In genomic region chr14:55336161-55336560, GRCh38 we compare ENCODE assay signal across 15 cellular contexts.
A peak's percentile ranks its signal among the peaks of the same experiment; 100 is the strongest.
DNase-seq lines count a peak whose midpoint lies in the region; ATAC-seq and TF ChIP-seq lines count a peak whose summit lies in the region.
"Had no signal": no experiment of that assay in that cellular context is flagged by ENCODE, and none has a peak within 500 bp of the region (broad histone marks: within the 10 kb centered on the region; RNA-seq: fewer than 3 reads in every experiment).

No MANE protein-coding gene starts in this region.

- H3K36me3 ChIP-seq in upper lobe of right lung, result no peaks in the 10 kb centered on the region
- H3K36me3 ChIP-seq: tibial nerve had no signal

- peaks cover 37% of the 10 kb centered on the region for H3K4me1 ChIP-seq in upper lobe of right lung

- no peaks in the 10 kb centered on the region for H3K27me3 ChIP-seq in upper lobe of right lung
- H3K27me3 ChIP-seq: tibial nerve had no signal

- H3K4me3 ChIP-seq in upper lobe of right lung, result no peak overlapping the region
- H3K4me3 ChIP-seq: GM12878, tibial nerve had no signal

- peak; percentile 44 for ATAC-seq in upper lobe of right lung
- ATAC-seq: GM12878 had no signal

- TF ChIP-seq CTCF in upper lobe of right lung (IDR thresholded peaks at IDR 0.05), result no peak

- no peaks in the 10 kb centered on the region for H3K9me3 ChIP-seq in upper lobe of right lung
- H3K9me3 ChIP-seq: tibial nerve had no signal

- H3K27ac Mint-ChIP-seq in activated naive CD8-positive, alpha-beta T cell, result peak overlapping the region; percentile 23
- no peak overlapping the region for H3K27ac Mint-ChIP-seq in activated naive CD8-positive, alpha-beta T cell treated with anti-CD3 and anti-CD28 coated beads for 36 hours

- H3K27ac ChIP-seq in upper lobe of right lung, result no peak overlapping the region
- H3K27ac ChIP-seq: tibial nerve, VCaP had no signal

- intact Hi-C loops in upper lobe of right lung (cut with DNase I), result no loop called here

- DNase-seq in activated naive CD8-positive, alpha-beta T cell treated with anti-CD3 and anti-CD28 coated beads for 36 hours, result no peak
- DNase-seq in UCSD-AML1 (lab: John Stamatoyannopoulos, UW; ENCODE audit: unreplicated experiment) (peak; percentile 13), foreskin melanocyte (peak; percentile 74), upper lobe of right lung (no peak), AG08395 (ENCODE audit: low spot score) (no peak), AG08396 (ENCODE audit: low spot score) (no peak)
- DNase-seq in effector CD4-positive, alpha-beta T cell, result no peak
- DNase-seq: amygdala, C1 segment of cervical spinal cord, kidney glomerular epithelial cell, NCI-H146 had no signal

- H3K4me3 Mint-ChIP-seq in activated naive CD8-positive, alpha-beta T cell, result peak overlapping the region; percentile 33
- no peak overlapping the region for H3K4me3 Mint-ChIP-seq in activated naive CD8-positive, alpha-beta T cell treated with anti-CD3 and anti-CD28 coated beads for 36 hours

- H3K27me3 Mint-ChIP-seq in activated naive CD8-positive, alpha-beta T cell, result no peaks in the 10 kb centered on the region
- H3K27me3 Mint-ChIP-seq in activated naive CD8-positive, alpha-beta T cell treated with anti-CD3 and anti-CD28 coated beads for 36 hours, result no peaks in the 10 kb centered on the region

- no peaks in the 10 kb centered on the region for H3K9me3 Mint-ChIP-seq in activated naive CD8-positive, alpha-beta T cell (ENCODE audit: low read depth)
- H3K9me3 Mint-ChIP-seq in activated naive CD8-positive, alpha-beta T cell treated with anti-CD3 and anti-CD28 coated beads for 36 hours, result no peaks in the 10 kb centered on the region

- H3K4me1 Mint-ChIP-seq in activated naive CD8-positive, alpha-beta T cell (ENCODE audit: low read depth), result peaks cover 79% of the 10 kb centered on the region
- peaks cover 74% of the 10 kb centered on the region for H3K4me1 Mint-ChIP-seq in activated naive CD8-positive, alpha-beta T cell treated with anti-CD3 and anti-CD28 coated beads for 36 hours

- peaks cover 3% of the 10 kb centered on the region for H3K36me3 Mint-ChIP-seq in activated naive CD8-positive, alpha-beta T cell
- peaks cover 15% of the 10 kb centered on the region for H3K36me3 Mint-ChIP-seq in activated naive CD8-positive, alpha-beta T cell treated with anti-CD3 and anti-CD28 coated beads for 36 hours

Comparison
In these comparisons a context has a peak if more than half of its experiments do, and no peak if none do; other contexts are left out.
1. DNase-seq: peak in UCSD-AML1 (single experiment) and foreskin melanocyte (single experiment); none in activated naive CD8-positive, alpha-beta T cell treated with anti-CD3 and anti-CD28 coated beads for 36 hours (single experiment), upper lobe of right lung (single experiment), effector CD4-positive, alpha-beta T cell (single experiment), AG08395 (single experiment) and AG08396 (single experiment).